25 cellular contexts compared by ENCODE assay signal in the genomic region with DNA sequence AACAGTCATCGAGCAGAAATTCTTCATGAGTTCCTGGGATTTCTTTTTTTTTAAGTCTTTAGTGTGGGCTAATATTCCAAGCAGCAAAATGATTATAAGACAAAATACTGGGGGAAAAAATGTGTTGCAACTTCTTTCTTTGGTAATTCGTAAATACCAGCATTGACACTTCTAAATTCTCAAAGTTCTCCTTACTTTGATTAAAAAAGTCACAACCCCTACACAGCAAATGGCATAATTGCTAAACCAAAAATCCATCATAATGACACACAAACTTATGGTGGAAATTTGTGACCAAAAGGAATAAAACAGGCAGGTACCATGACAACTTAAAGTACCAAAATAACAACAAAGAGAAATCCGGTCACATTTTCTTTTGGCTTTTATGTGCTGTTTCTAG.
"Had no signal": no experiment of that assay in that cellular context is flagged by ENCODE, and none has a peak within 500 bp of the region (broad histone marks: within the 10 kb centered on the region; RNA-seq: fewer than 3 reads in every experiment).

No MANE protein-coding gene starts in this region.

- H3K27me3 ChIP-seq: colonic mucosa, esophagus squamous epithelium, gastrocnemius medialis, left lung had no signal

- FAIRE-seq: endometrium, islet of Langerhans, keratinocyte had no signal

- DNase-seq: colonic mucosa; cortex of kidney; effector CD8-positive, alpha-beta T cell; effector memory CD8-positive, alpha-beta T cell; endodermal cell; erythroblast; esophagus squamous epithelium; foreskin fibroblast; foreskin melanocyte; gastrocnemius medialis; glutamatergic neuron; head of caudate nucleus; heart right ventricle; hippocampal formation; left cardiac atrium; left lung; left ventricle myocardium superior; lower lobe of right lung; mesenchymal stem cell; midbrain had no signal

- H3K4me1 Mint-ChIP-seq: endodermal cell had no signal

- H3K27ac Mint-ChIP-seq: dendritic cell treated with granulocyte-macrophage colony-stimulating factor and Interleukin-4, amounts not matched to agents 40 ng/mL and 50 ng/mL, for 4 days; effector memory CD8-positive, alpha-beta T cell; endodermal cell had no signal

- H3K9me3 Mint-ChIP-seq: dendritic cell treated with granulocyte-macrophage colony-stimulating factor and Interleukin-4, amounts not matched to agents 40 ng/mL and 50 ng/mL, for 4 days; effector memory CD8-positive, alpha-beta T cell; endodermal cell had no signal

- H3K27ac ChIP-seq: colonic mucosa, epithelial cell of prostate, esophagus squamous epithelium, gastrocnemius medialis, heart right ventricle, left lung, lower lobe of right lung had no signal

- H3K27me3 Mint-ChIP-seq: dendritic cell treated with granulocyte-macrophage colony-stimulating factor and Interleukin-4, amounts not matched to agents 40 ng/mL and 50 ng/mL, for 4 days; effector memory CD8-positive, alpha-beta T cell had no signal

- H3K9me3 ChIP-seq: colonic mucosa, esophagus squamous epithelium, gastrocnemius medialis, heart right ventricle, left lung, lower lobe of right lung had no signal

- H3K4me1 ChIP-seq: colonic mucosa, esophagus squamous epithelium, gastrocnemius medialis, heart right ventricle, left lung, lower lobe of right lung had no signal

- H3K36me3 ChIP-seq: colonic mucosa, esophagus squamous epithelium, gastrocnemius medialis, heart right ventricle, left lung, lower lobe of right lung had no signal

- H3K4me3 ChIP-seq: colonic mucosa, esophagus squamous epithelium, gastrocnemius medialis, heart right ventricle, left lung, lower lobe of right lung had no signal

- H3K4me3 Mint-ChIP-seq: dendritic cell treated with granulocyte-macrophage colony-stimulating factor and Interleukin-4, amounts not matched to agents 40 ng/mL and 50 ng/mL, for 4 days; effector memory CD8-positive, alpha-beta T cell; endodermal cell had no signal
